ENCODE assay signal across 18 cellular contexts in genomic region chr2:86633094-86633740, GRCh38. TPM values are rescaled to one million over a fixed set of nuclear protein-coding genes. Genes with fewer than 3 reads are reported as not detected.
DNase-seq lines count a peak whose midpoint lies in the region; ATAC-seq and TF ChIP-seq lines count a peak whose summit lies in the region.
"Had no signal": no experiment of that assay in that cellular context is flagged by ENCODE, and none has a peak within 500 bp of the region (broad histone marks: within the 10 kb centered on the region; RNA-seq: fewer than 3 reads in every experiment).

No MANE protein-coding gene starts in this region.

- DNase-seq in NCI-H446 treated with DMSO at 0.1 percent for 48 hours (lab: John Stamatoyannopoulos, UW) (peak; percentile 95), epithelial cell of prostate (ENCODE audit: low read depth, low spot score) (no peak), myocyte (ENCODE audit: low read depth) (peak; percentile 67), GM19238 (ENCODE audit: insufficient read length, low spot score) (no peak), mesenteric fat pad (ENCODE audit: low spot score) (no peak), nephron progenitor cell (no peak)
- DNase-seq: adrenal gland, AML-193, cortex of kidney, erythroblast, glutamatergic neuron, islet precursor cell, NCI-H1417 treated with DMSO at 0.1 percent for 48 hours, NCI-H2227 treated with DMSO at 0.1 percent for 48 hours had no signal

- no peak overlapping the region for H3K4me3 Mint-ChIP-seq in nephron progenitor cell
- H3K4me3 Mint-ChIP-seq: activated T-helper 17 cell treated with anti-CD3 and anti-CD28 coated beads, Interleukin-2, amount 50 U/mL, for 72 hours had no signal

- H3K9me3 Mint-ChIP-seq in nephron progenitor cell = no peaks in the 10 kb centered on the region
- H3K9me3 Mint-ChIP-seq: activated T-helper 17 cell treated with anti-CD3 and anti-CD28 coated beads, Interleukin-2, amount 50 U/mL, for 72 hours had no signal

- no peak overlapping the region for H3K27ac Mint-ChIP-seq in nephron progenitor cell
- H3K27ac Mint-ChIP-seq: activated T-helper 17 cell treated with anti-CD3 and anti-CD28 coated beads, Interleukin-2, amount 50 U/mL, for 72 hours had no signal

- no peak for ATAC-seq in HG03469 (IDR thresholded peaks at IDR 0.05; ENCODE audit: unreplicated experiment)
- ATAC-seq: activated T-helper 17 cell treated with anti-CD3 and anti-CD28 coated beads, Interleukin-2, amount 50 U/mL, for 72 hours had no signal

- H3K27ac ChIP-seq in C4-2B (peak overlapping the region; percentile 95), epithelial cell of prostate (peak overlapping the region; percentile 49)
- H3K27ac ChIP-seq: adrenal gland, SK-N-MC had no signal

- no peaks in the 10 kb centered on the region for H3K4me1 Mint-ChIP-seq in nephron progenitor cell
- H3K4me1 Mint-ChIP-seq: activated T-helper 17 cell treated with anti-CD3 and anti-CD28 coated beads, Interleukin-2, amount 50 U/mL, for 72 hours had no signal

- TF ChIP-seq CTCF in C4-2B (conservative IDR thresholded peaks at IDR 0.05) (no peak), nephron progenitor cell (IDR thresholded peaks at IDR 0.05) (no peak)

- peaks cover 9% of the 10 kb centered on the region for H3K27me3 Mint-ChIP-seq in nephron progenitor cell (ENCODE audit: low read depth, poor library complexity)

- H3K36me3 Mint-ChIP-seq in nephron progenitor cell (ENCODE audit: low read depth) = no peaks in the 10 kb centered on the region

RNA-seq across cellular contexts. Expression of gene RNF103, which starts 9.6 kb away (rescaled TPM):
- total RNA-seq in myocyte (32.9 and 50.6 TPM in 2 replicates), mesenteric fat pad (19.9 TPM)
- polyA plus RNA-seq in myocyte (2012) = 17.8 TPM

Comparison
In these comparisons a context has a peak if more than half of its experiments do, and no peak if none do; other contexts are left out.
1. DNase-seq: peak in NCI-H446 treated with DMSO at 0.1 percent for 48 hours (single experiment) and myocyte (single experiment); none in epithelial cell of prostate (single experiment), GM19238 (single experiment), mesenteric fat pad (single experiment) and nephron progenitor cell (single experiment).